In the genomic region with DNA sequence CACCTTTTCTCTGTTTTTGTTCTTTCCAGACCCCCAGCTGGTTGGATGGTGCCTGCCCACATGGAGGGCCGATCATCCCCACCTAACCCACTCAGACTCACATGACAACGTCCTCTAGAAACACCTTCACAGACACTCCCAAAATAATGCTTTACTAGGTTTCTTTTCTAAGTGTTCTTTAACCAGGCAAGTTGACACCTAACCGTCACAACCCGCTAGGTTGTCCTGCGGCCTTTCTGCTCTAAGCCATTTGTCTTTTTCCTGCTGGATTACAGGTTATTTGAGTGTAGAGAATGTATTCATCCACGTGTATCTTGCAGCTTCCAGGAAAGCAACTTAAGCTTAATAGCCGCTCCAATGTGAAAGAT, we compare ENCODE assay signal across 21 cellular contexts.
"Had no signal": no experiment of that assay in that cellular context is flagged by ENCODE, and none has a peak within 500 bp of the region (broad histone marks: within the 10 kb centered on the region; RNA-seq: fewer than 3 reads in every experiment).

No MANE protein-coding gene starts in this region.

- H3K4me3 ChIP-seq: ascending aorta, breast epithelium, left lung, pancreas, thoracic aorta, upper lobe of right lung had no signal

- ATAC-seq: activated naive CD8-positive, alpha-beta T cell treated with anti-CD3 and anti-CD28 coated beads, Interleukin-2, amount 50 U/mL, for 24 hours; stimulated activated naive CD8-positive, alpha-beta T cell treated with anti-CD3 and anti-CD28 coated beads, Interleukin-15, amount 100 ng/mL, for 72 hours had no signal

- DNase-seq: activated CD4-positive, alpha-beta T cell treated with anti-CD3 and anti-CD28 coated beads for 1 hour; activated CD8-positive, alpha-beta memory T cell treated with anti-CD3 and anti-CD28 coated beads for 24 hours; activated CD8-positive, alpha-beta memory T cell treated with anti-CD3 and anti-CD28 coated beads, Interleukin-2, amount 50 U/mL, for 48 hours; activated effector memory CD4-positive, alpha-beta T cell treated with Interleukin-2 at 50 U/mL for 16 hours; activated naive CD4-positive, alpha-beta T cell treated with anti-CD3 and anti-CD28 coated beads, Interleukin-2, amount 10 ng/mL, durations not matched to agents 7 days and 5 days; activated naive CD8-positive, alpha-beta T cell treated with anti-CD3 and anti-CD28 coated beads, Interleukin-2, amount 50 U/mL, for 24 hours; activated T-cell treated with anti-CD3 and anti-CD28 coated beads, Interleukin-2, amount 50 U/mL, for 48 hours; cortex of kidney; effector CD4-positive, alpha-beta T cell; left lung; stimulated activated CD4-positive, alpha-beta T cell treated with anti-CD3 and anti-CD28 coated beads, Interleukin-15, amount 100 ng/mL, for 24 hours; stimulated activated CD4-positive, alpha-beta T cell treated with anti-CD3 and anti-CD28 coated beads, Interleukin-2, amount 100 ng/mL, for 48 hours; stimulated activated naive CD8-positive, alpha-beta T cell treated with anti-CD3 and anti-CD28 coated beads, Interleukin-15, amount 100 ng/mL, for 72 hours; SW 1271; T-helper 2 cell; upper lobe of right lung; WERI-Rb-1 had no signal

- H3K36me3 ChIP-seq: ascending aorta, breast epithelium, left lung, pancreas, thoracic aorta, upper lobe of right lung, WERI-Rb-1 had no signal

- H3K9me3 ChIP-seq: ascending aorta, breast epithelium, left lung, pancreas, thoracic aorta, upper lobe of right lung had no signal

- H3K27ac ChIP-seq: ascending aorta, breast epithelium, left lung, thoracic aorta, upper lobe of right lung, WERI-Rb-1 had no signal

- H3K27me3 ChIP-seq: ascending aorta, breast epithelium, left lung, pancreas, upper lobe of right lung had no signal

- H3K4me1 ChIP-seq: ascending aorta, breast epithelium, upper lobe of right lung had no signal
